Comparison of ENCODE assay signal across 9 cellular contexts in the genomic region with DNA sequence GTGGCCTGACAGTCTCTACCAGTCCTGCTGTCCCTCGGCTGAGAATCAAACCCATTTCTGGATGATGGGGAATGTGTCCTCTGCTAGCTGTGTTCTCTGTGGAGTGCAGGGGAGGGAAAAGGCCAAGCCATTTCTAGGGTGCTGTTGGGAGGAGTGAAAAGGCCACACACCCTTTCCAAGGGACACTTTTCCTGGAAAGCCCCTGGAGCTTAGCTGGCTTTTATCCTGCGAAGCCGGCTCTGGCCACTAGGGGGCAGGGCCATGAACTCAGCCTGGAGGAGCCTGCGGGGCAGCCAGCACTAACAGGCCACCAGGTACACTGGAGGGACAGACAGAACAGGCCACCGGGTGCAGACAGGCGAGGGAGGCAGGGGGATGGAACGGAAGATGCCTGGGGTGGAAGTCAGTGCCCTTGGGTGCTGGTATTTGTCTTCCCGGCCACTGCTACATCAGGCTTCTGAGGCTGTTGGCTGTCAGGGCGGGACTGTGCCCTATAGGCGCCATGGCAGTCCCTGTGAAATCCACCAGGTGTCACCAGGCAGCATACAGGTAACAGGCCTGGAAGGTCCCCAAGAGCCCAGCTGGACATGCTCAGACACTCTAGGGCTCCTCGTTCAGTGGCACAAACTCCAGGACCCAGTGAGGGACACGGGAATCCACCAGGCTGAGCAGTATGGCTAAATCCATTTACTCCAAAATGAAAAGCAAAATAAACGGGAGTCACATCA. TPM values are rescaled to one million over a fixed set of nuclear protein-coding genes. Genes with fewer than 3 reads are reported as not detected.
DNase-seq lines count a peak whose midpoint lies in the region; ATAC-seq and TF ChIP-seq lines count a peak whose summit lies in the region.
"Not testable (repeated sequence)": the region's sequence is repeated elsewhere in the genome, so short reads cannot be mapped to it uniquely, and the experiment has no call there.
"Had no signal": no experiment of that assay in that cellular context is flagged by ENCODE, and none has a peak within 500 bp of the region (broad histone marks: within the 10 kb centered on the region; RNA-seq: fewer than 3 reads in every experiment).

No MANE protein-coding gene starts in this region.

- TF ChIP-seq CTCF in GM12864 (IDR thresholded peaks at IDR 0.05; ENCODE audit: low read depth, low read length, missing control alignments) (peak; percentile 29), right lobe of liver (IDR thresholded peaks at IDR 0.05) (peak; percentile 30 to 58 (median 55)), thyroid gland (IDR thresholded peaks at IDR 0.05) (peak in 5 of 6 experiments; percentile 8 to 61 (median 31))

- not testable (repeated sequence) for H3K27ac ChIP-seq in right lobe of liver, thyroid gland

- ATAC-seq in HG02642 (IDR thresholded peaks at IDR 0.05; ENCODE audit: poor library complexity, unreplicated experiment) (peak; percentile 77), right lobe of liver (peak; percentile 98 to 99 (median 99))

- not testable (repeated sequence) for H3K4me3 ChIP-seq in GM12864 (ENCODE audit: low read depth, low read length); right lobe of liver; thyroid gland (replicated peaks in 1 of 3)

- 21% methylated on average over 3 of the region's 13 CpGs for WGBS in right lobe of liver (ENCODE audit: insufficient coverage, low coverage, low lambda C conversion rate, missing lambda C conversion rate)
- 50% methylated on average over 2 of the region's 13 CpGs; no CpG with 5 or more reads in 1 of the 2 donors for WGBS in thyroid gland, 2 donors

- not testable (repeated sequence) for H3K36me3 ChIP-seq in right lobe of liver, thyroid gland

- intact Hi-C loops in right lobe of liver (cut with DNase I); thyroid gland (cut with DNase I): not testable (repeated sequence)

- H3K27me3 ChIP-seq in right lobe of liver, thyroid gland: not testable (repeated sequence)

- H3K9me3 ChIP-seq in right lobe of liver, thyroid gland: not testable (repeated sequence)

- not testable (repeated sequence) for TF ChIP-seq POLR2A in right lobe of liver (IDR thresholded peaks at IDR 0.05); thyroid gland (IDR thresholded peaks at IDR 0.05)

- not testable (repeated sequence) for H3K4me1 ChIP-seq in right lobe of liver, thyroid gland

- not testable (repeated sequence) for DNase-seq in GM12864 (ENCODE audit: low read depth)
- peak in 3 of 5 experiments; percentile 38 to 47 (median 38) for DNase-seq in T-helper 2 cell
- peak; percentile 20 for DNase-seq in activated T-helper 1 cell treated with Interleukin-2 at 50 U/mL for 16 hours (ENCODE audit: low read depth)
- peak; percentile 18 for DNase-seq in effector CD4-positive, alpha-beta T cell
- DNase-seq in right lobe of liver: peak; percentile 56 to 74 (median 73)
- DNase-seq in stimulated activated CD4-positive, alpha-beta T cell treated with anti-CD3 and anti-CD28 coated beads, Interleukin-12 subunit alpha, Interleukin-12 subunit beta, amount 100 ng/mL, for 4 hours: peak; percentile 48
- peak; percentile 65 to 69 for DNase-seq in thyroid gland

RNA-seq across cellular contexts. Expression of gene GOLGA6A, which starts 16.5 kb away (rescaled TPM):
- total RNA-seq in right lobe of liver (1 to 10 TPM in 2 of 6 experiments, under 1 TPM in 4; 0.35 to 1.6 (median 0.72) TPM), thyroid gland (under 1 TPM in 2 of 4 donors, not detected in 2; 0.22 to 0.54 TPM)
- total RNA-seq: HT-29 had no signal
